ENCODE assay signal across 1 cellular context in the genomic region with DNA sequence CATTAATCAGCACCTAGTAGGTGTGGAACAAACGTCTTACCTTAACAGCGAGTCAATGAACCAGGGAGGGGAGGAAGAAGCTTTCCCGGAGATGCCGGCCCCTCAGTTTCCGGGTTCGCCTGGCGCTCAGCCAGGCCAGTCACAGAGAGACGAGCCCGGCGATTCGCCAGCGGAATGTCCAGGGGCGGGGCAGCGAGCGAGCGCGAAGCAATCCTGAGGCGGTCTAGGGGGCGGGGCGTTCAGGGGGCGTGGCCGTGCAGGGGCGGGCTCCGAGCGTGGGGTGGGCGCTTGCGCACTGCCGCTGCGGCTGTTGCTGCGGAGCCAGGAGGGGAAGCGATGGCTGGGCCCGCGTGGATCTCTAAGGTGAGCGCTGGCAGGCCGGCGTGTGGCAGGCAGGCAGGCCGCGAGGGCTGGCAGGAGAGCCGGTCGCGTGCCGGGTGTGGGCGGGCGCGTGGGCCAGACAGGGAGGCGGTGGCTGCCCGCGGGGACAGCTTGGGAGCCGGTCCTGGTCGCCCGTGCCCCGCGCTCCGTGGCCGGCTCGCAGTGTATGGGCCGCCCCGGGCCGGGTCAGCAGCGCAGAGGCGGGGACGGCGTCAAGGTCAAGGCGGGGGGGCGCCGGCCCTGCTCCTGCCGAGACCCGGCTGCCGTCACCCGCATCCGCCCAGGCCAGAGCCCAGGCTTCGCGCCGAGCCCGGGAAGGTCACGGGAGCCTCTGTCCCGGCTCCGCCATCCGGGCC.
TF ChIP-seq lines count a peak whose summit lies in the region.

Gene IDH3A, plus strand, starts transcription at position 295 of the 737 bp plus-strand sequence. Its CDS starts 42 bp downstream, at position 337.

TF ChIP-seq in K562, 482 proteins besides CTCF, POLR2A, EP300 and RAD21 (continued from another document and continues in another):
- TF ChIP-seq, protein P1, sequence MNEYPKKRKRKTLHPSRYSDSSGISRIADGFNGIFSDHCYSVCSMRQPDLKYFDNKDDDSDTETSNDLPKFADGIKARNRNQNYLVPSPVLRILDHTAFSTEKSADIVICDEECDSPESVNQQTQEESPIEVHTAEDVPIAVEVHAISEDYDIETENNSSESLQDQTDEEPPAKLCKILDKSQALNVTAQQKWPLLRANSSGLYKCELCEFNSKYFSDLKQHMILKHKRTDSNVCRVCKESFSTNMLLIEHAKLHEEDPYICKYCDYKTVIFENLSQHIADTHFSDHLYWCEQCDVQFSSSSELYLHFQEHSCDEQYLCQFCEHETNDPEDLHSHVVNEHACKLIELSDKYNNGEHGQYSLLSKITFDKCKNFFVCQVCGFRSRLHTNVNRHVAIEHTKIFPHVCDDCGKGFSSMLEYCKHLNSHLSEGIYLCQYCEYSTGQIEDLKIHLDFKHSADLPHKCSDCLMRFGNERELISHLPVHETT (CRISPR knock-in tag; conservative IDR thresholded peaks at IDR 0.05 in 1 of 2, IDR thresholded peaks at IDR 0.05 in 1 of 2) = peak in 1 of 2 experiments; percentile 39; a peak in 1 of 4 replicates
- no peak for TF ChIP-seq ZNF778 (CRISPR knock-in tag; IDR thresholded peaks at IDR 0.05)
- TF ChIP-seq ZNF395 (CRISPR knock-in tag; IDR thresholded peaks at IDR 0.05) = peak; percentile 25; the same call in 1 of the 2 replicates
- TF ChIP-seq CREB3L1 (IDR thresholded peaks at IDR 0.05; ENCODE audit: borderline replicate concordance, low read depth) = peak; percentile 32; the same call in 1 of the 2 replicates
- TF ChIP-seq MTA3 (IDR thresholded peaks at IDR 0.05; ENCODE audit: borderline replicate concordance) = peak; percentile 62; the same call in 1 of the 2 replicates
- peak; percentile 61 for TF ChIP-seq EGR1 (conservative IDR thresholded peaks at IDR 0.05)
- TF ChIP-seq, protein P2, sequence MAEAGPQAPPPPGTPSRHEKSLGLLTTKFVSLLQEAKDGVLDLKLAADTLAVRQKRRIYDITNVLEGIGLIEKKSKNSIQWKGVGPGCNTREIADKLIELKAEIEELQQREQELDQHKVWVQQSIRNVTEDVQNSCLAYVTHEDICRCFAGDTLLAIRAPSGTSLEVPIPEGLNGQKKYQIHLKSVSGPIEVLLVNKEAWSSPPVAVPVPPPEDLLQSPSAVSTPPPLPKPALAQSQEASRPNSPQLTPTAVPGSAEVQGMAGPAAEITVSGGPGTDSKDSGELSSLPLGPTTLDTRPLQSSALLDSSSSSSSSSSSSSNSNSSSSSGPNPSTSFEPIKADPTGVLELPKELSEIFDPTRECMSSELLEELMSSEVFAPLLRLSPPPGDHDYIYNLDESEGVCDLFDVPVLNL (CRISPR knock-in tag; IDR thresholded peaks at IDR 0.05; ENCODE audit: low read depth) = 0 out of 2 replicates have a peak, but pooled peaks have one; percentile 14
- peak; percentile 63 for TF ChIP-seq KDM5B (IDR thresholded peaks at IDR 0.05; ENCODE audit: insufficient replicate concordance, low read depth, low read length)
- peak; percentile 83 for TF ChIP-seq POLR2G (IDR thresholded peaks at IDR 0.05; ENCODE audit: low read depth, low read length)
- TF ChIP-seq, protein P3, sequence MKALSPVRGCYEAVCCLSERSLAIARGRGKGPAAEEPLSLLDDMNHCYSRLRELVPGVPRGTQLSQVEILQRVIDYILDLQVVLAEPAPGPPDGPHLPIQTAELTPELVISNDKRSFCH (CRISPR knock-in tag; IDR thresholded peaks at IDR 0.05) = no peak
- TF ChIP-seq, protein P3 (tag; IDR thresholded peaks at IDR 0.05) = 0 out of 2 replicates have a peak, but pooled peaks have one; percentile 53
- TF ChIP-seq STAG1 (CRISPR knock-in tag; IDR thresholded peaks at IDR 0.05; ENCODE audit: borderline replicate concordance) = 0 out of 2 replicates have a peak, but pooled peaks have one; percentile 19
- peak; percentile 34; the same call in 1 of the 2 replicates for TF ChIP-seq SPI1 (IDR thresholded peaks at IDR 0.05; ENCODE audit: borderline replicate concordance, low read depth, low read length)
- peak; percentile 35 to 63; a peak in 1 of 4 replicates for TF ChIP-seq SIN3A (IDR thresholded peaks at IDR 0.05; ENCODE audit: borderline replicate concordance in 2 of 2, control insufficient read depth in 1 of 2, low read depth in 2 of 2, low read length in 2 of 2)
- TF ChIP-seq NFIX (CRISPR knock-in tag; IDR thresholded peaks at IDR 0.05; ENCODE audit: low read depth) = peak; percentile 61
- no peak for TF ChIP-seq NFATC3 (IDR thresholded peaks at IDR 0.05)
- no peak for TF ChIP-seq ZNF253 (CRISPR knock-in tag; conservative IDR thresholded peaks at IDR 0.05)
- peak; percentile 70 for TF ChIP-seq HMGN3 (IDR thresholded peaks at IDR 0.05; ENCODE audit: borderline replicate concordance, extremely low read depth, insufficient read length, low read depth, low read length)
- peak; percentile 75 for TF ChIP-seq TBP (optimal IDR thresholded peaks at IDR 0.05; ENCODE audit: low read depth, low read length)
- TF ChIP-seq POLR2B (IDR thresholded peaks at IDR 0.05; ENCODE audit: low read depth, partially characterized antibody) = peak; percentile 71
- 0 out of 2 replicates have a peak, but pooled peaks have one; percentile 43 for TF ChIP-seq ZBTB7A (IDR thresholded peaks at IDR 0.05; ENCODE audit: borderline replicate concordance, control insufficient read depth, low read depth, low read length)
- no peak for TF ChIP-seq HNRNPK (IDR thresholded peaks at IDR 0.05; ENCODE audit: low read depth, low read length, poor library complexity, severe bottlenecking)
- 0 out of 2 replicates have a peak, but pooled peaks have one; percentile 30 for TF ChIP-seq ZBTB33 (CRISPR knock-in tag; IDR thresholded peaks at IDR 0.05)
- TF ChIP-seq CREM (IDR thresholded peaks at IDR 0.05; ENCODE audit: low read depth) = peak; percentile 40
- TF ChIP-seq, protein P4, sequence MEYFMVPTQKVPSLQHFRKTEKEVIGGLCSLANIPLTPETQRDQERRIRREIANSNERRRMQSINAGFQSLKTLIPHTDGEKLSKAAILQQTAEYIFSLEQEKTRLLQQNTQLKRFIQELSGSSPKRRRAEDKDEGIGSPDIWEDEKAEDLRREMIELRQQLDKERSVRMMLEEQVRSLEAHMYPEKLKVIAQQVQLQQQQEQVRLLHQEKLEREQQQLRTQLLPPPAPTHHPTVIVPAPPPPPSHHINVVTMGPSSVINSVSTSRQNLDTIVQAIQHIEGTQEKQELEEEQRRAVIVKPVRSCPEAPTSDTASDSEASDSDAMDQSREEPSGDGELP (CRISPR knock-in tag; IDR thresholded peaks at IDR 0.05; ENCODE audit: borderline replicate concordance) = peak; percentile 17; the same call in 1 of the 2 replicates
- TF ChIP-seq ZNF780A (CRISPR knock-in tag; IDR thresholded peaks at IDR 0.05) = no peak
- TF ChIP-seq SRF (CRISPR knock-in tag; IDR thresholded peaks at IDR 0.05) = peak in 1 of 2 experiments; percentile 79; a peak in 1 of 4 replicates
- TF ChIP-seq SIN3B (IDR thresholded peaks at IDR 0.05; ENCODE audit: low read depth) = peak; percentile 57
- peak; percentile 14 for TF ChIP-seq SP2 (IDR thresholded peaks at IDR 0.05; ENCODE audit: extremely low read depth, low read depth, low read length, poor library complexity, severe bottlenecking)
- peak; percentile 86 for TF ChIP-seq POLR2AphosphoS5 (IDR thresholded peaks at IDR 0.05; ENCODE audit: control insufficient read depth, insufficient read depth, low read depth, low read length)
- TF ChIP-seq NR2C2 (CRISPR knock-in tag; IDR thresholded peaks at IDR 0.05) = no peak
- TF ChIP-seq NR2C2 (tag; IDR thresholded peaks at IDR 0.05) = peak; percentile 79
- peak; percentile 99 for TF ChIP-seq NFIC (IDR thresholded peaks at IDR 0.05)
- TF ChIP-seq TAF1 (IDR thresholded peaks at IDR 0.05; ENCODE audit: control insufficient read depth, extremely low read depth, insufficient read depth, low read length, severe bottlenecking) = peak; percentile 81
- peak; percentile 77 for TF ChIP-seq THAP12 (CRISPR knock-in tag; IDR thresholded peaks at IDR 0.05)
- TF ChIP-seq ZNF551 (CRISPR knock-in tag; IDR thresholded peaks at IDR 0.05) = no peak
- 0 out of 2 replicates have a peak, but pooled peaks have one; percentile 28 for TF ChIP-seq ZNF766 (CRISPR knock-in tag; conservative IDR thresholded peaks at IDR 0.05)
- no peak for TF ChIP-seq SRSF7 (optimal IDR thresholded peaks at IDR 0.05; ENCODE audit: low read depth, low read length)
- TF ChIP-seq GABPB1 (CRISPR knock-in tag; IDR thresholded peaks at IDR 0.05) = peak; percentile 79; the same call in 1 of the 2 replicates
- peak; percentile 97 for TF ChIP-seq ESRRA (IDR thresholded peaks at IDR 0.05; ENCODE audit: borderline replicate concordance, low read depth)
- TF ChIP-seq, protein P5, sequence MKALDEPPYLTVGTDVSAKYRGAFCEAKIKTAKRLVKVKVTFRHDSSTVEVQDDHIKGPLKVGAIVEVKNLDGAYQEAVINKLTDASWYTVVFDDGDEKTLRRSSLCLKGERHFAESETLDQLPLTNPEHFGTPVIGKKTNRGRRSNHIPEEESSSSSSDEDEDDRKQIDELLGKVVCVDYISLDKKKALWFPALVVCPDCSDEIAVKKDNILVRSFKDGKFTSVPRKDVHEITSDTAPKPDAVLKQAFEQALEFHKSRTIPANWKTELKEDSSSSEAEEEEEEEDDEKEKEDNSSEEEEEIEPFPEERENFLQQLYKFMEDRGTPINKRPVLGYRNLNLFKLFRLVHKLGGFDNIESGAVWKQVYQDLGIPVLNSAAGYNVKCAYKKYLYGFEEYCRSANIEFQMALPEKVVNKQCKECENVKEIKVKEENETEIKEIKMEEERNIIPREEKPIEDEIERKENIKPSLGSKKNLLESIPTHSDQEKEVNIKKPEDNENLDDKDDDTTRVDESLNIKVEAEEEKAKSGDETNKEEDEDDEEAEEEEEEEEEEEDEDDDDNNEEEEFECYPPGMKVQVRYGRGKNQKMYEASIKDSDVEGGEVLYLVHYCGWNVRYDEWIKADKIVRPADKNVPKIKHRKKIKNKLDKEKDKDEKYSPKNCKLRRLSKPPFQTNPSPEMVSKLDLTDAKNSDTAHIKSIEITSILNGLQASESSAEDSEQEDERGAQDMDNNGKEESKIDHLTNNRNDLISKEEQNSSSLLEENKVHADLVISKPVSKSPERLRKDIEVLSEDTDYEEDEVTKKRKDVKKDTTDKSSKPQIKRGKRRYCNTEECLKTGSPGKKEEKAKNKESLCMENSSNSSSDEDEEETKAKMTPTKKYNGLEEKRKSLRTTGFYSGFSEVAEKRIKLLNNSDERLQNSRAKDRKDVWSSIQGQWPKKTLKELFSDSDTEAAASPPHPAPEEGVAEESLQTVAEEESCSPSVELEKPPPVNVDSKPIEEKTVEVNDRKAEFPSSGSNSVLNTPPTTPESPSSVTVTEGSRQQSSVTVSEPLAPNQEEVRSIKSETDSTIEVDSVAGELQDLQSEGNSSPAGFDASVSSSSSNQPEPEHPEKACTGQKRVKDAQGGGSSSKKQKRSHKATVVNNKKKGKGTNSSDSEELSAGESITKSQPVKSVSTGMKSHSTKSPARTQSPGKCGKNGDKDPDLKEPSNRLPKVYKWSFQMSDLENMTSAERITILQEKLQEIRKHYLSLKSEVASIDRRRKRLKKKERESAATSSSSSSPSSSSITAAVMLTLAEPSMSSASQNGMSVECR (CRISPR knock-in tag; IDR thresholded peaks at IDR 0.05) = peak; percentile 84
- TF ChIP-seq HEY1 (CRISPR knock-in tag; IDR thresholded peaks at IDR 0.05; ENCODE audit: borderline replicate concordance) = no peak
- 0 out of 2 replicates have a peak, but pooled peaks have one; percentile 30 for TF ChIP-seq ATF7 (IDR thresholded peaks at IDR 0.05)
- no peak for TF ChIP-seq ZNF696 (CRISPR knock-in tag; conservative IDR thresholded peaks at IDR 0.05)
